ENCODE assay signal across 8 cellular contexts in genomic region chr11:86176165-86176884, GRCh38.
A peak's percentile ranks its signal among the peaks of the same experiment; 100 is the strongest.
DNase-seq lines count a peak whose midpoint lies in the region; ATAC-seq and TF ChIP-seq lines count a peak whose summit lies in the region.

No MANE protein-coding gene starts in this region.

- intact Hi-C loops in CD4-positive, alpha-beta T cell (cut with DNase I, micrococcal nuclease): loop anchor here in 1 of 2 experiments (5.0 kb wide), 1 partner anchor 89 kb away; no protein-coding TSS in a partner anchor
- intact Hi-C loops in mucosa of descending colon (cut with DNase I, micrococcal nuclease): no loop called here

- no peaks in the 10 kb centered on the region for H3K27me3 ChIP-seq in CD4-positive, alpha-beta T cell (ENCODE audit: control insufficient read depth, insufficient read depth, low read length)
- H3K27me3 ChIP-seq in foreskin keratinocyte: no peaks in the 10 kb centered on the region

- no peak overlapping the region for H3K27ac Mint-ChIP-seq in CD4-positive, alpha-beta T cell
- peak overlapping the region; percentile 54 for H3K27ac Mint-ChIP-seq in T-helper 17 cell

- CTCF ChIA-PET in CD4-positive, alpha-beta T cell (lab: Charles Lee): interaction anchor here (1.1 to 1.4 kb wide), 2 partner anchors 8 to 135 kb away, joined by 3 read pairs; no protein-coding TSS in a partner anchor
- CTCF ChIA-PET in HEK293 (lab: Yijun Ruan, JAX): interaction anchor here (1.0 to 1.5 kb wide), 2 partner anchors 12 to 17 kb away, joined by 6 to 7 read pairs; no protein-coding TSS in a partner anchor

- H3K27me3 Mint-ChIP-seq in CD4-positive, alpha-beta T cell: no peaks in the 10 kb centered on the region
- peaks cover 4% of the 10 kb centered on the region for H3K27me3 Mint-ChIP-seq in T-helper 17 cell

- no peak for DNase-seq in CD4-positive, alpha-beta T cell
- DNase-seq in T-helper 17 cell (no peak), foreskin keratinocyte (peak in 1 of 2 donors; percentile 73), mucosa of descending colon (no peak), NCI-H187 (lab: John Stamatoyannopoulos, UW) (no peak), occipital lobe (lab: John Stamatoyannopoulos, UW) (no peak), SKM-1 (lab: John Stamatoyannopoulos, UW; ENCODE audit: unreplicated experiment) (no peak)

- POLR2A ChIA-PET in CD4-positive, alpha-beta T cell (lab: Charles Lee): no interaction called here
- POLR2A ChIA-PET in HEK293 (lab: Yijun Ruan, JAX): no interaction called here

- no peaks in the 10 kb centered on the region for H3K9me3 ChIP-seq in CD4-positive, alpha-beta T cell (ENCODE audit: control insufficient read depth, low read length)
- H3K9me3 ChIP-seq in HEK293 (ENCODE audit: control insufficient read depth, insufficient read depth, low read depth, low read length) (no peaks in the 10 kb centered on the region), T-helper 17 cell (ENCODE audit: control insufficient read depth, low read length, poor library complexity, severe bottlenecking) (no peaks in the 10 kb centered on the region), mucosa of descending colon (no peaks in the 10 kb centered on the region)

- H3K27ac ChIP-seq in CD4-positive, alpha-beta T cell (ENCODE audit: low read depth, low read length): no peak overlapping the region
- H3K27ac ChIP-seq in HEK293 (ENCODE audit: extremely low read depth, low read depth, low read length) (no peak overlapping the region), foreskin keratinocyte (peak overlapping the region; percentile 75)

- ATAC-seq in CD4-positive, alpha-beta T cell (ENCODE audit: poor library complexity): peak; percentile 55
- ATAC-seq in T-helper 17 cell (peak; percentile 71), foreskin keratinocyte (peak; percentile 8), mucosa of descending colon (no peak)

- no peaks in the 10 kb centered on the region for H3K4me1 ChIP-seq in HEK293 (ENCODE audit: control insufficient read depth, insufficient read depth, low read length)
- peaks cover 20% of the 10 kb centered on the region for H3K4me1 ChIP-seq in foreskin keratinocyte
- H3K4me1 ChIP-seq in mucosa of descending colon (ENCODE audit: low read depth): no peaks in the 10 kb centered on the region

- no peak for TF ChIP-seq CTCF in CD4-positive, alpha-beta T cell (IDR thresholded peaks at IDR 0.05)
- no peak for TF ChIP-seq CTCF in HEK293 (tag by site-specific recombination; IDR thresholded peaks at IDR 0.05)
- no peak for TF ChIP-seq CTCF in foreskin keratinocyte (conservative IDR thresholded peaks at IDR 0.05)
- no peak for TF ChIP-seq CTCF in mucosa of descending colon (IDR thresholded peaks at IDR 0.05)

- H3K36me3 ChIP-seq in HEK293 (ENCODE audit: control insufficient read depth in 2 of 2, insufficient read depth in 1 of 2, low read length in 2 of 2) (no peaks in the 10 kb centered on the region), mucosa of descending colon (ENCODE audit: low read depth) (no peaks in the 10 kb centered on the region)

- H3K36me3 Mint-ChIP-seq in CD4-positive, alpha-beta T cell (ENCODE audit: low read depth): no peaks in the 10 kb centered on the region
- no peaks in the 10 kb centered on the region for H3K36me3 Mint-ChIP-seq in T-helper 17 cell (ENCODE audit: low read depth)

- no peaks in the 10 kb centered on the region for H3K4me1 Mint-ChIP-seq in CD4-positive, alpha-beta T cell (ENCODE audit: low read depth)
- H3K4me1 Mint-ChIP-seq in T-helper 17 cell: peaks cover 6% of the 10 kb centered on the region

- no peak overlapping the region for H3K4me3 ChIP-seq in HEK293 (ENCODE audit: low read depth, low read length)
- no peak overlapping the region for H3K4me3 ChIP-seq in mucosa of descending colon

- no peaks in the 10 kb centered on the region for H3K9me3 Mint-ChIP-seq in CD4-positive, alpha-beta T cell

- H3K4me3 Mint-ChIP-seq in CD4-positive, alpha-beta T cell: no peak overlapping the region
- H3K4me3 Mint-ChIP-seq in T-helper 17 cell: no peak overlapping the region

TF ChIP-seq in HEK293, 187 proteins besides CTCF, POLR2A, EP300 and RAD21 (continues in another document):
- no peak for TF ChIP-seq PRDM2 (tag by site-specific recombination; IDR thresholded peaks at IDR 0.05; ENCODE audit: borderline replicate concordance)
- no peak for TF ChIP-seq ZNF2 (tag by site-specific recombination; IDR thresholded peaks at IDR 0.05)
- no peak for TF ChIP-seq ZNF221 (tag by site-specific recombination; IDR thresholded peaks at IDR 0.05; ENCODE audit: borderline replicate concordance)
- peak; percentile 23; the same call in 1 of the 2 replicates for TF ChIP-seq ZNF398 (tag by site-specific recombination; IDR thresholded peaks at IDR 0.05)
- no peak for TF ChIP-seq ZNF112 (tag by site-specific recombination; IDR thresholded peaks at IDR 0.05)
- no peak for TF ChIP-seq ZNF585B (tag by site-specific recombination; IDR thresholded peaks at IDR 0.05)
- TF ChIP-seq ZNF692 (tag by site-specific recombination; IDR thresholded peaks at IDR 0.05): no peak
- no peak for TF ChIP-seq ZNF350 (tag by site-specific recombination; IDR thresholded peaks at IDR 0.05)
- TF ChIP-seq KLF9 (tag by site-specific recombination; IDR thresholded peaks at IDR 0.05; ENCODE audit: low read depth): no peak
- no peak for TF ChIP-seq ZNF335 (tag by site-specific recombination; conservative IDR thresholded peaks at IDR 0.05)
- TF ChIP-seq ZBTB8A (tag by site-specific recombination; IDR thresholded peaks at IDR 0.05): no peak
- TF ChIP-seq ZNF114 (tag by site-specific recombination; IDR thresholded peaks at IDR 0.05): no peak
- TF ChIP-seq BCL11A (tag by site-specific recombination; IDR thresholded peaks at IDR 0.05; ENCODE audit: low read depth): no peak
- TF ChIP-seq ZNF184 (tag by site-specific recombination; IDR thresholded peaks at IDR 0.05): no peak
- 0 out of 2 replicates have a peak, but pooled peaks have one; percentile 19 for TF ChIP-seq ZNF501 (tag by site-specific recombination; IDR thresholded peaks at IDR 0.05)
